Comparison of ENCODE assay signal across 10 cellular contexts in genomic region chr21:45539796-45540600, GRCh38. TPM values are rescaled to one million over a fixed set of nuclear protein-coding genes. Genes with fewer than 3 reads are reported as not detected.
DNase-seq lines count a peak whose midpoint lies in the region; ATAC-seq and TF ChIP-seq lines count a peak whose summit lies in the region.
"Had no signal": no experiment of that assay in that cellular context is flagged by ENCODE, and none has a peak within 500 bp of the region (broad histone marks: within the 10 kb centered on the region; RNA-seq: fewer than 3 reads in every experiment).

No MANE protein-coding gene starts in this region.

- H3K27me3 ChIP-seq in spleen (replicated peaks in 1 of 7): no peaks in the 10 kb centered on the region
- H3K27me3 ChIP-seq: brain microvascular endothelial cell had no signal

- H3K4me1 Mint-ChIP-seq in T-helper 1 cell treated with Interleukin-12 subunit alpha and Interleukin-12 subunit beta and Interleukin-4 antibody, amounts not matched to agents 30 μg/mL and 1 μg/mL, for 36 hours (ENCODE audit: low read depth): peaks cover 15% of the 10 kb centered on the region
- H3K4me1 Mint-ChIP-seq in HFFc6 (ENCODE audit: low read depth): no peaks in the 10 kb centered on the region

- intact Hi-C loops in left cardiac atrium (cut with DNase I): no loop called here
- intact Hi-C loops in spleen (cut with DNase I; ENCODE audit: low total_unique reads): no loop called here

- WGBS in spleen, 5 donors: 92 to 95% (median 93%) methylated on average over 18 to 24 of the region's 24 CpGs

- H3K4me1 ChIP-seq in spleen: peaks cover 5 to 75% (median 38%) of the 10 kb centered on the region in 6 donors

- peaks cover 0 to 48% (median 2%) of the 10 kb centered on the region in 6 donors for H3K36me3 ChIP-seq in spleen
- H3K36me3 ChIP-seq: brain microvascular endothelial cell had no signal

- no peak overlapping the region for H3K4me3 ChIP-seq in spleen

- no peaks in the 10 kb centered on the region for H3K9me3 ChIP-seq in spleen

- TF ChIP-seq CTCF in VCaP (conservative IDR thresholded peaks at IDR 0.05) (no peak), spleen (IDR thresholded peaks at IDR 0.05 in 8 of 11, conservative IDR thresholded peaks at IDR 0.05 in 3 of 11) (no peak), HFFc6 (IDR thresholded peaks at IDR 0.05) (no peak)

- H3K27ac ChIP-seq in VCaP (peak overlapping the region; percentile 90), spleen (peak overlapping the region in 1 of 8 donors; percentile 93)
- H3K27ac ChIP-seq: 22Rv1, brain microvascular endothelial cell had no signal

- H3K36me3 Mint-ChIP-seq in T-helper 1 cell treated with Interleukin-12 subunit alpha and Interleukin-12 subunit beta and Interleukin-4 antibody, amounts not matched to agents 30 μg/mL and 1 μg/mL, for 36 hours (ENCODE audit: low read depth): peaks cover 4% of the 10 kb centered on the region
- H3K36me3 Mint-ChIP-seq in HFFc6 (ENCODE audit: low read depth): no peaks in the 10 kb centered on the region

- DNase-seq in T-helper 1 cell: no peak
- peak; percentile 19 for DNase-seq in left cardiac atrium
- DNase-seq in spleen: peak; percentile 75
- DNase-seq in HFFc6: no peak
- no peak for DNase-seq in GM03348 (ENCODE audit: low spot score)
- DNase-seq: brain microvascular endothelial cell had no signal

- H3K27me3 Mint-ChIP-seq in T-helper 1 cell treated with Interleukin-12 subunit alpha and Interleukin-12 subunit beta and Interleukin-4 antibody, amounts not matched to agents 30 μg/mL and 1 μg/mL, for 36 hours (ENCODE audit: low read depth): no peaks in the 10 kb centered on the region
- H3K27me3 Mint-ChIP-seq in HFFc6 (ENCODE audit: insufficient read depth): no peaks in the 10 kb centered on the region

- TF ChIP-seq POLR2A in spleen (IDR thresholded peaks at IDR 0.05): no peak

- H3K4me3 Mint-ChIP-seq in T-helper 1 cell treated with Interleukin-12 subunit alpha and Interleukin-12 subunit beta and Interleukin-4 antibody, amounts not matched to agents 30 μg/mL and 1 μg/mL, for 36 hours: peak overlapping the region; percentile 75
- no peak overlapping the region; the same call in 1 of the 2 replicates for H3K4me3 Mint-ChIP-seq in HFFc6

- no peak for ATAC-seq in left cardiac atrium
- ATAC-seq in GM19455 (IDR thresholded peaks at IDR 0.05; ENCODE audit: unreplicated experiment): no peak

- H3K9me3 Mint-ChIP-seq in T-helper 1 cell treated with Interleukin-12 subunit alpha and Interleukin-12 subunit beta and Interleukin-4 antibody, amounts not matched to agents 30 μg/mL and 1 μg/mL, for 36 hours: no peaks in the 10 kb centered on the region
- no peaks in the 10 kb centered on the region for H3K9me3 Mint-ChIP-seq in HFFc6

- peak overlapping the region; percentile 76 for H3K27ac Mint-ChIP-seq in T-helper 1 cell treated with Interleukin-12 subunit alpha and Interleukin-12 subunit beta and Interleukin-4 antibody, amounts not matched to agents 30 μg/mL and 1 μg/mL, for 36 hours
- no peak overlapping the region for H3K27ac Mint-ChIP-seq in HFFc6

RNA-seq across cellular contexts. Expression of gene SLC19A1, which starts 2.2 kb away (rescaled TPM):
- 1 to 10 TPM; 5.4 to 8.6 TPM for total RNA-seq in left cardiac atrium
- 10 to 100 TPM; 21.6 to 52.8 (median 35.0) TPM for total RNA-seq in spleen
- polyA plus RNA-seq in spleen: 10 to 100 TPM in 2 of 3 donors, 1 to 10 TPM in 1; 7.5 to 17.6 (median 13.3) TPM
- total RNA-seq in HFFc6 (2021; fragmentation: NEBNext Ultra II Directional; extraction: Animal tissue kit (Norgen Biotek cat#: 25700)): 10 to 100 TPM; 12.3 to 15.9 (median 14.6) TPM

Comparison
In these comparisons a context has a peak if more than half of its experiments do, and no peak if none do; other contexts are left out.
1. DNase-seq: peak in left cardiac atrium (single experiment) and spleen (single experiment); none in T-helper 1 cell (0 of 5), HFFc6 (single experiment) and GM03348 (single experiment).